ENCODE assay signal across 11 cellular contexts in the genomic region with DNA sequence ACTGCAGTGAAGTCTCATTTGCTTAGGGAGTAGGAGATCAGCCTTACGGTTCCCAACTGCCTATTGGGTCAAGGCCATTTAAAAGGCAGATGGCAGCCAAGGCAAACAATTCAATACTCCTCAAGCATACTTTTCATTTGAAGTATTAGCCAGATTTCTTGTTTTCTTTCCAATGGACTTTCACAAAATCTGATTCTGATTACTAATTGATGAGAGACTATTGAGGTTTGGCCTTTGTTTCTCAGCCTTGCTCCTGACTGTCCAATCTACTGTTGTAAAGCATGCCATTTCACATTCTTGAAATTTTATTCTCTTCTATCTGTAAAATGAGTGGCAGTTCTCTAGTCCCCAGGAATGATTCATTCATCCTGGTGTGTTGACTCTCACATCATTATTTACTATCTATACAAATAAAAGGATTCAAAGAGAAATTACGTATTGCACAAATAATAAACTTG.
DNase-seq lines count a peak whose midpoint lies in the region; ATAC-seq, FAIRE-seq and TF ChIP-seq lines count a peak whose summit lies in the region.
"Had no signal": no experiment of that assay in that cellular context is flagged by ENCODE, and none has a peak within 500 bp of the region (broad histone marks: within the 10 kb centered on the region; RNA-seq: fewer than 3 reads in every experiment).

No MANE protein-coding gene starts in this region.

- H3K27ac ChIP-seq in lower lobe of right lung, result no peak overlapping the region

- H3K36me3 ChIP-seq in MG63 (no peaks in the 10 kb centered on the region; the same call in 1 of the 2 replicates), lower lobe of right lung (no peaks in the 10 kb centered on the region)

- H3K4me1 ChIP-seq in lower lobe of right lung, result peaks cover 29% of the 10 kb centered on the region

- H3K9me3 ChIP-seq in MG63 (no peaks in the 10 kb centered on the region), lower lobe of right lung (no peaks in the 10 kb centered on the region)

- DNase-seq in MG63, result peak; percentile 66
- DNase-seq in cardiac fibroblast (ENCODE audit: low read depth in 2 of 2), result peak; percentile 43 to 66
- DNase-seq in lower lobe of right lung, result no peak
- DNase-seq in urothelium cell line (ENCODE audit: low spot score), result peak; percentile 38
- no peak for DNase-seq in DMS79 (lab: John Stamatoyannopoulos, UW)
- DNase-seq in NCI-H1694 (lab: John Stamatoyannopoulos, UW), result no peak
- DNase-seq: activated T-cell treated with anti-CD3 and anti-CD28 coated beads, Interleukin-2, amount 50 U/mL, for 4 hours; NCI-H2107; RPMI8226 had no signal

- H3K4me3 ChIP-seq in MG63 (no peak overlapping the region), cardiac fibroblast (replicated peaks in 1 of 2; ENCODE audit: low read depth in 2 of 2, low read length in 2 of 2) (no peak overlapping the region), lower lobe of right lung (no peak overlapping the region)

- TF ChIP-seq CTCF in cardiac fibroblast (IDR thresholded peaks at IDR 0.05; ENCODE audit: low read depth, low read length), result no peak
- no peak for TF ChIP-seq CTCF in lower lobe of right lung (IDR thresholded peaks at IDR 0.05)

- intact Hi-C loops in lower lobe of right lung (cut with DNase I), result no loop called here

- H3K27me3 ChIP-seq in MG63 (no peaks in the 10 kb centered on the region), lower lobe of right lung (ENCODE audit: low read depth) (no peaks in the 10 kb centered on the region)

- ATAC-seq in lower lobe of right lung (peak; percentile 52 to 72), HG02884 (IDR thresholded peaks at IDR 0.05; ENCODE audit: unreplicated experiment) (no peak)
- ATAC-seq: activated T-cell treated with anti-CD3 and anti-CD28 coated beads, Interleukin-2, amount 50 U/mL, for 4 hours had no signal

- FAIRE-seq in urothelium cell line (lab: Jason Lieb, UNC), result no peak
- FAIRE-seq: TTC549 had no signal

Comparison
In these comparisons a context has a peak if more than half of its experiments do, and no peak if none do; other contexts are left out.
1. DNase-seq: peak in MG63 (single experiment), cardiac fibroblast (2 of 2) and urothelium cell line (single experiment); none in lower lobe of right lung (single experiment), DMS79 (single experiment) and NCI-H1694 (single experiment).